ENCODE assay signal across 8 cellular contexts in genomic region chr9:65675589-65676021, GRCh38. TPM values are rescaled to one million over a fixed set of nuclear protein-coding genes. Genes with fewer than 3 reads are reported as not detected.
A peak's percentile ranks its signal among the peaks of the same experiment; 100 is the strongest.
DNase-seq lines count a peak whose midpoint lies in the region; ATAC-seq and TF ChIP-seq lines count a peak whose summit lies in the region.
"Not testable (repeated sequence)": the region's sequence is repeated elsewhere in the genome, so short reads cannot be mapped to it uniquely, and the experiment has no call there.

Gene ZNG1E, plus strand, starts transcription at chr9:65675928. Its CDS starts 49 bp downstream, at chr9:65675977.

- H3K9me3 ChIP-seq in GM23248 (ENCODE audit: low read depth); RWPE2 (ENCODE audit: severe bottlenecking); heart right ventricle: not testable (repeated sequence)

- not testable (repeated sequence) for H3K27me3 ChIP-seq in GM23248 (replicated peaks; ENCODE audit: insufficient read depth); RWPE2 (ENCODE audit: insufficient read depth, poor library complexity, severe bottlenecking); heart right ventricle

- not testable (repeated sequence) for H3F3A ChIP-seq in GM23248 (ENCODE audit: insufficient read depth)

- not testable (repeated sequence) for H3K27ac ChIP-seq in GM23248; RWPE2 (ENCODE audit: poor library complexity, severe bottlenecking)
- H3K27ac ChIP-seq in heart right ventricle = peak within 1 kb of the TSS in 7 of 10 donors; percentile 58 to 77 (median 70)

- 0 to 5% methylated on average over 7 to 10 of the region's 33 CpGs for WGBS in GM23248 (ENCODE audit: low coverage in 1 of 2, low lambda C conversion rate in 2 of 2, missing lambda C conversion rate in 2 of 2), 2 experiments
- 0 to 1% methylated on average over 10 to 17 of the region's 33 CpGs for WGBS in heart right ventricle, 2 donors

- not testable (repeated sequence) for H3K4me1 Mint-ChIP-seq in natural killer cell

- H4K20me1 ChIP-seq in GM23248 (ENCODE audit: insufficient read depth) = not testable (repeated sequence)

- H3K4me3 Mint-ChIP-seq in natural killer cell = peak within 1 kb of the TSS; percentile 77

- TF ChIP-seq CTCF in RWPE2 (IDR thresholded peaks at IDR 0.05; ENCODE audit: poor library complexity, severe bottlenecking); heart right ventricle (IDR thresholded peaks at IDR 0.05); natural killer cell (IDR thresholded peaks at IDR 0.05): not testable (repeated sequence)

- H3K9me3 Mint-ChIP-seq in natural killer cell = not testable (repeated sequence)

- intact Hi-C loops in heart right ventricle (cut with DNase I); natural killer cell (cut with micrococcal nuclease): not testable (repeated sequence)

- H3K4me2 ChIP-seq in GM23248 (ENCODE audit: unreplicated experiment) = peak within 1 kb of the TSS; percentile 89

- in situ Hi-C loops in GM23248 (cut with MboI) = not testable (repeated sequence)

- not testable (repeated sequence) for H3K36me3 Mint-ChIP-seq in natural killer cell

- H2AFZ ChIP-seq in GM23248 = peak within 1 kb of the TSS; percentile 85

- not testable (repeated sequence) for H3K9me2 ChIP-seq in GM23248 (ENCODE audit: insufficient read depth)

- DNase-seq in A172 (ENCODE audit: low spot score) (peak; percentile 2), GM23248 (peak; percentile 16), RWPE2 (ENCODE audit: low spot score) (peak; percentile 58), activated T-cell treated with anti-CD3 and anti-CD28 coated beads for 24 hours (ENCODE audit: low read depth) (peak; percentile 32), heart right ventricle (peak; percentile 33 to 45), natural killer cell (peak; percentile 47)
- DNase-seq in cerebellum (ENCODE audit: low spot score) = not testable (repeated sequence)
- peak; percentile 15 to 31 for DNase-seq in stimulated activated CD4-positive, alpha-beta T cell treated with anti-CD3 and anti-CD28 coated beads, Interleukin-2, amount 100 ng/mL, for 48 hours

- H3K4me3 ChIP-seq in GM23248 = peak within 1 kb of the TSS; percentile 78
- peak within 1 kb of the TSS; percentile 20 for H3K4me3 ChIP-seq in RWPE2 (ENCODE audit: severe bottlenecking)
- H3K4me3 ChIP-seq in heart right ventricle = peak within 1 kb of the TSS; percentile 11 to 64 (median 54)

- peak within 1 kb of the TSS; percentile 47 to 70 for H3K27ac Mint-ChIP-seq in natural killer cell

- not testable (repeated sequence) for H3K79me2 ChIP-seq in GM23248 (ENCODE audit: insufficient read depth)

- H3K27me3 Mint-ChIP-seq in natural killer cell (ENCODE audit: low read depth in 2 of 2) = not testable (repeated sequence)

- H3K4me1 ChIP-seq in GM23248 (ENCODE audit: insufficient read depth); RWPE2 (ENCODE audit: insufficient read depth, poor library complexity, severe bottlenecking); heart right ventricle: not testable (repeated sequence)

- peak within 1 kb of the TSS; percentile 70 for H3K9ac ChIP-seq in GM23248

- ATAC-seq in RWPE2 (ENCODE audit: low read depth); heart right ventricle; natural killer cell: not testable (repeated sequence)

- H3K36me3 ChIP-seq in GM23248 (ENCODE audit: low read depth); RWPE2 (ENCODE audit: low read depth); heart right ventricle: not testable (repeated sequence)

RNA-seq across cellular contexts. Expression of gene ZNG1E, which starts in this region (rescaled TPM):
- 27.8 and 28.8 TPM in 2 replicates for total RNA-seq in A172 (2014; rRNA removed; shearing (Covaris generic))
- 20.5 and 34.4 TPM in 2 replicates for total RNA-seq in GM23248 (2014; rRNA removed; shearing (Covaris generic))
- polyA plus RNA-seq in GM23248 (2016; fragmentation: Nextera tagmentation; extraction: Ambion mirVana) (50.4 and 66.6 TPM in 2 replicates), heart right ventricle (10 to 100 TPM; 25.3 to 47.8 TPM)
- total RNA-seq in cerebellum (92.7 TPM), heart right ventricle (10 to 100 TPM; 11.5 to 20.1 (median 14.5) TPM), natural killer cell (10 to 100 TPM; 19.8 to 35.3 (median 26.7) TPM)

Comparison
In these comparisons a context has a peak if more than half of its experiments do, and no peak if none do; other contexts are left out.
1. H3K4me3 ChIP-seq: peak in every context shown above with its lines; median percentile 78 in GM23248; 54 in heart right ventricle; 20 in RWPE2.